In the genomic region with DNA sequence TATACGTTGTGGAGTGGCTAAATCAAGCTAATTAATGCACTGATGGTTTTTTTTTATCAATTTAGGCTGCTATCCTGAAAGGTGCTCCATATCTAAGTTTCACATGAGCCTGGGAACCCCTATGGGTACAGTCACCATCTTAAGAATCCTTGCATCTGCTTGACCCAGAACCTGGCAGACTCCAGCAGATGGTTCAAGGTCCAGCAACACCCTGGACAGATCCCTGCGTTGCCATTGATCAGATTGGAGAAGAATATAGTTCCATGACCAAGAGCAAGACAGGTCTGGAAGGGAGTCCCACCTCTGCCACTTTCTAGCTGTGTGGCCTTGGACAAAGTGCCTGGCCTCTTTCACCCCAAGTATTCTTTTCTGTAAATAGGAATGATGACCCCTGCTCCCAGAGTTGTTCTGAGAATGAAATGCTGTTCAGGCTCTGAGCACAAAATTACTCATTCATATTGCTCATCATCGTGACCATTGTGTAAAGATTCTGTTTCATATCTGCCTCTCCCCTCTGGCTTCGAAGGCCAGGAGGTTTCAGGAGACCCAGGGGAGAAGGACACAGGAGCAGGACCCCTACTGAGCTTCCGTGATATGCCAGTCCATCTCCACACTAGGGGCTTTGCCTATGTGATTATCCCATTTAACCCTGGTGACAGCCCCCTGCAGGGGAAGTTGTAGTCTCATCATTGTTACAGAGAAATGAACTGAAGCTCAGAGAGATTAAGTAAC, we compare ENCODE assay signal across 14 cellular contexts. TPM values are rescaled to one million over a fixed set of nuclear protein-coding genes. Genes with fewer than 3 reads are reported as not detected.
DNase-seq lines count a peak whose midpoint lies in the region; ATAC-seq, FAIRE-seq and TF ChIP-seq lines count a peak whose summit lies in the region.
"Had no signal": no experiment of that assay in that cellular context is flagged by ENCODE, and none has a peak within 500 bp of the region (broad histone marks: within the 10 kb centered on the region; RNA-seq: fewer than 3 reads in every experiment).

No MANE protein-coding gene starts in this region.

- H3K27ac ChIP-seq in astrocyte (ENCODE audit: low read depth, low read length), result no peak overlapping the region
- H3K27ac ChIP-seq in neural progenitor cell, result no peak overlapping the region
- H3K27ac ChIP-seq: C4-2B, psoas muscle, thyroid gland, VCaP had no signal

- H3K9me3 Mint-ChIP-seq in astrocyte (ENCODE audit: unreplicated experiment) (peaks cover 12% of the 10 kb centered on the region), neural progenitor cell (no peaks in the 10 kb centered on the region)

- H3K4me1 Mint-ChIP-seq in astrocyte (ENCODE audit: low read depth, unreplicated experiment), result no peaks in the 10 kb centered on the region
- peaks cover 9% of the 10 kb centered on the region for H3K4me1 Mint-ChIP-seq in neural progenitor cell
- H3K4me1 Mint-ChIP-seq: activated CD8-positive, alpha-beta memory T cell treated with anti-CD3 and anti-CD28 coated beads, Interleukin-2, amount 10 ng/mL, durations not matched to agents 7 days and 5 days had no signal

- H3K36me3 Mint-ChIP-seq in astrocyte (ENCODE audit: low read depth, unreplicated experiment) (peaks cover 1% of the 10 kb centered on the region), neural progenitor cell (no peaks in the 10 kb centered on the region)
- H3K36me3 Mint-ChIP-seq: activated CD8-positive, alpha-beta memory T cell treated with anti-CD3 and anti-CD28 coated beads, Interleukin-2, amount 10 ng/mL, durations not matched to agents 7 days and 5 days; activated naive CD8-positive, alpha-beta T cell had no signal

- in situ Hi-C loops in GM13976 (cut with MboI; ENCODE audit: low sequenced_read_pairs, unreplicated experiment), result no loop called here

- TF ChIP-seq CTCF in astrocyte (IDR thresholded peaks at IDR 0.05; ENCODE audit: insufficient read depth, low read depth, low read length), result no peak
- TF ChIP-seq CTCF in neural progenitor cell (IDR thresholded peaks at IDR 0.05), result no peak
- no peak for TF ChIP-seq CTCF in GM13976 (IDR thresholded peaks at IDR 0.05; ENCODE audit: borderline replicate concordance, control extremely low read depth, extremely low read depth, insufficient read depth, missing control alignments)

- H2AFZ ChIP-seq in astrocyte (ENCODE audit: low read depth, low read length) (peak overlapping the region; percentile 19), neural progenitor cell (replicated peaks) (no peak overlapping the region)

- H4K20me1 ChIP-seq in astrocyte (ENCODE audit: insufficient read depth, low read length) (no peaks in the 10 kb centered on the region), neural progenitor cell (ENCODE audit: low read depth) (no peaks in the 10 kb centered on the region)

- H3K36me3 ChIP-seq in astrocyte (ENCODE audit: insufficient read depth, low read length), result no peaks in the 10 kb centered on the region
- no peaks in the 10 kb centered on the region for H3K36me3 ChIP-seq in neural progenitor cell
- H3K36me3 ChIP-seq: thyroid gland had no signal

- H3K27me3 Mint-ChIP-seq in astrocyte (ENCODE audit: low read depth, unreplicated experiment), result peaks cover 22% of the 10 kb centered on the region
- peaks cover 4% of the 10 kb centered on the region for H3K27me3 Mint-ChIP-seq in neural progenitor cell (ENCODE audit: insufficient read depth, low read depth)
- H3K27me3 Mint-ChIP-seq: activated CD8-positive, alpha-beta memory T cell treated with anti-CD3 and anti-CD28 coated beads, Interleukin-2, amount 10 ng/mL, durations not matched to agents 7 days and 5 days; activated naive CD8-positive, alpha-beta T cell had no signal

- FAIRE-seq in astrocyte (lab: Jason Lieb, UNC), result no peak
- FAIRE-seq: GM12892 had no signal

- H3K27ac Mint-ChIP-seq in astrocyte (ENCODE audit: unreplicated experiment) (no peak overlapping the region), neural progenitor cell (no peak overlapping the region)
- H3K27ac Mint-ChIP-seq: activated CD8-positive, alpha-beta memory T cell treated with anti-CD3 and anti-CD28 coated beads, Interleukin-2, amount 10 ng/mL, durations not matched to agents 7 days and 5 days; activated naive CD8-positive, alpha-beta T cell had no signal

- H3K9ac ChIP-seq in astrocyte (ENCODE audit: low read length) (no peak overlapping the region), neural progenitor cell (no peak overlapping the region)

- peak overlapping the region; percentile 28 for H3K4me2 ChIP-seq in astrocyte (ENCODE audit: low read length)
- peak overlapping the region; percentile 45 for H3K4me2 ChIP-seq in neural progenitor cell

- H3K4me3 Mint-ChIP-seq in astrocyte (ENCODE audit: unreplicated experiment) (no peak overlapping the region), neural progenitor cell (no peak overlapping the region)
- H3K4me3 Mint-ChIP-seq: activated CD8-positive, alpha-beta memory T cell treated with anti-CD3 and anti-CD28 coated beads, Interleukin-2, amount 10 ng/mL, durations not matched to agents 7 days and 5 days; activated naive CD8-positive, alpha-beta T cell had no signal

- H3K4me3 ChIP-seq in astrocyte (ENCODE audit: insufficient read depth, low read depth, low read length) (no peak overlapping the region), neural progenitor cell (no peak overlapping the region)
- H3K4me3 ChIP-seq: psoas muscle, thyroid gland had no signal

- H3F3A ChIP-seq in neural progenitor cell (ENCODE audit: low read depth), result no peaks in the 10 kb centered on the region

- ATAC-seq in GM18873 (IDR thresholded peaks at IDR 0.05; ENCODE audit: low FRiP score, unreplicated experiment), result no peak
- ATAC-seq: activated CD8-positive, alpha-beta memory T cell treated with anti-CD3 and anti-CD28 coated beads, Interleukin-2, amount 10 ng/mL, durations not matched to agents 7 days and 5 days; psoas muscle had no signal

- H3K9me3 ChIP-seq in astrocyte (ENCODE audit: insufficient read depth, low read depth, low read length) (no peaks in the 10 kb centered on the region), neural progenitor cell (ENCODE audit: low read depth) (no peaks in the 10 kb centered on the region)
- H3K9me3 ChIP-seq: psoas muscle, thyroid gland had no signal

- H3K27me3 ChIP-seq in astrocyte (ENCODE audit: insufficient read depth, low read length) (no peaks in the 10 kb centered on the region), neural progenitor cell (no peaks in the 10 kb centered on the region)
- H3K27me3 ChIP-seq: thyroid gland had no signal

- H3K79me2 ChIP-seq in astrocyte (ENCODE audit: insufficient read depth, low read length) (no peaks in the 10 kb centered on the region), neural progenitor cell (ENCODE audit: low read depth) (no peaks in the 10 kb centered on the region)

- H3K4me1 ChIP-seq in astrocyte (ENCODE audit: insufficient read depth, low read length), result peaks cover 9% of the 10 kb centered on the region
- H3K4me1 ChIP-seq in neural progenitor cell, result peaks cover 8% of the 10 kb centered on the region
- H3K4me1 ChIP-seq: psoas muscle, thyroid gland had no signal

- DNase-seq in ELR (ENCODE audit: low read depth) (peak; percentile 80), M059J (ENCODE audit: low read depth) (peak; percentile 53), astrocyte (ENCODE audit: low read depth) (no peak), neural progenitor cell (ENCODE audit: low spot score) (peak; percentile 62), GM13976 (ENCODE audit: low spot score) (no peak), occipital lobe (lab: John Stamatoyannopoulos, UW) (no peak)
- DNase-seq: activated CD8-positive, alpha-beta memory T cell treated with anti-CD3 and anti-CD28 coated beads, Interleukin-2, amount 10 ng/mL, durations not matched to agents 7 days and 5 days; psoas muscle; thyroid gland had no signal

RNA-seq across cellular contexts. Expression of gene TSEN2, which starts 30.0 kb away (rescaled TPM):
- total RNA-seq in M059J (2014; rRNA removed; shearing (Covaris generic)), result 4.6 and 9.0 TPM in 2 replicates
- total RNA-seq in astrocyte (9.7 TPM in 2 replicates), neural progenitor cell (ENCODE audit: low replicate concordance) (20.4 and 21.3 TPM in 2 replicates), occipital lobe (29.3 TPM)

Comparison
In these comparisons a context has a peak if more than half of its experiments do, and no peak if none do; other contexts are left out.
1. DNase-seq: peak in ELR (single experiment), M059J (single experiment) and neural progenitor cell (single experiment); none in astrocyte (single experiment), GM13976 (single experiment) and occipital lobe (single experiment).